ENCODE assay signal across 28 cellular contexts in the genomic region with DNA sequence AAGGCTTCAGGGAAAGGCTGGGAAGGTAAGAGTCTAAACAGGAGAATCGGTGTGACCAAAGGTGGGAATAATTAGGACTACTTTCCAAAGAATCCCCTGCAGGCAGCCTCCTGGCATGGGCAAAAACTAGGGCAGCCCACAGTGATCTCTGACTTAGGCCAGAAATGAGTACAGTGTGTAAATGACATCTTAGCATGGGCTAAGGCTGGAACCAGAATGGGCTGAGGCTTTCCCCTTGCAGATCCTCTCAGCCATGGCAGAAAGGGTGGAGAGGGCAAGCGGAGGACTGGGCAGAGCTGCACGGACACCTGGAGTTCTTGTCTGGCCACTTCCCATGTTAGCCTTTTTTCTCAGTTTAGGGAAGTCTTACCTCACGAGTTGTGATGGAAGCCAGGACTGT.
"Had no signal": no experiment of that assay in that cellular context is flagged by ENCODE, and none has a peak within 500 bp of the region (broad histone marks: within the 10 kb centered on the region; RNA-seq: fewer than 3 reads in every experiment).

No MANE protein-coding gene starts in this region.

- H3K4me1 ChIP-seq: left lung, neural progenitor cell, right atrium auricular region, right lobe of liver, testis, thyroid gland, transverse colon, upper lobe of left lung, vagina had no signal

- H3K36me3 Mint-ChIP-seq: immature natural killer cell; mesothelial cell of epicardium; naive B cell; natural killer cell; neural progenitor cell; stimulated activated naive B cell treated with anti-CD40 and anti-IgM and Interleukin-4, amounts not matched to agents 10 μg/mL and 1 μg/mL and 100 μg/mL, for 72 hours had no signal

- H3K4me3 ChIP-seq: left lung, lower lobe of right lung, neural progenitor cell, ovary, right atrium auricular region, right lobe of liver, stomach, testis, thyroid gland, transverse colon, upper lobe of left lung, vagina had no signal

- H3K27ac ChIP-seq: left lung, lower lobe of right lung, neural progenitor cell, ovary, right atrium auricular region, right lobe of liver, testis, thyroid gland, transverse colon, upper lobe of left lung, vagina had no signal

- H3K9me3 ChIP-seq: left lung, lower lobe of right lung, ovary, right atrium auricular region, right lobe of liver, stomach, testis, thyroid gland, transverse colon, upper lobe of left lung, vagina had no signal

- H3K4me1 Mint-ChIP-seq: immature natural killer cell; mesothelial cell of epicardium; naive B cell; natural killer cell; stimulated activated naive B cell treated with anti-CD40 and anti-IgM and Interleukin-4, amounts not matched to agents 10 μg/mL and 1 μg/mL and 100 μg/mL, for 72 hours had no signal

- H3K4me3 Mint-ChIP-seq: immature natural killer cell; mesothelial cell of epicardium; naive B cell; natural killer cell; nephron progenitor cell; neural progenitor cell; stimulated activated naive B cell treated with anti-CD40 and anti-IgM and Interleukin-4, amounts not matched to agents 10 μg/mL and 1 μg/mL and 100 μg/mL, for 72 hours had no signal

- DNase-seq: hypothalamus; immature natural killer cell; kidney; left colon; left lung; lower lobe of right lung; mammary epithelial cell; naive B cell; natural killer cell; nephron progenitor cell; ovary; right lobe of liver; stimulated activated CD4-positive, alpha-beta T cell treated with anti-CD3 and anti-CD28 coated beads, Interleukin-12 subunit alpha, Interleukin-12 subunit beta, amount 100 ng/mL, for 4 hours; stimulated activated CD4-positive, alpha-beta T cell treated with anti-CD3 and anti-CD28 coated beads, Interleukin-15, amount 100 ng/mL, for 24 hours; stimulated activated CD4-positive, alpha-beta T cell treated with anti-CD3 and anti-CD28 coated beads, Interleukin-2, amount 100 ng/mL, for 24 hours; stimulated activated CD4-positive, alpha-beta T cell treated with anti-CD3 and anti-CD28 coated beads, Interleukin-4, amount 100 ng/mL, for 1 hour; stimulated activated naive B cell treated with anti-CD40 and anti-IgM and Interleukin-4, amounts not matched to agents 10 μg/mL and 1 μg/mL and 100 μg/mL, for 72 hours; stimulated activated naive CD8-positive, alpha-beta T cell treated with anti-CD3 and anti-CD28 coated beads, Interleukin-15, Interleukin-2, amounts not matched to agents 100 U/mL and 50 U/mL, for 24 hours; stomach; testis; thyroid gland; transverse colon; upper lobe of left lung had no signal

- H3K36me3 ChIP-seq: left lung, lower lobe of right lung, neural progenitor cell, ovary, right atrium auricular region, right lobe of liver, stomach, thyroid gland, transverse colon, upper lobe of left lung, vagina had no signal

- H3K9me3 Mint-ChIP-seq: immature natural killer cell; mesothelial cell of epicardium; natural killer cell; nephron progenitor cell; neural progenitor cell; stimulated activated naive B cell treated with anti-CD40 and anti-IgM and Interleukin-4, amounts not matched to agents 10 μg/mL and 1 μg/mL and 100 μg/mL, for 72 hours had no signal

- ATAC-seq: left colon; natural killer cell; stimulated activated naive B cell treated with anti-CD40 and anti-IgM and Interleukin-4, amounts not matched to agents 10 μg/mL and 1 μg/mL and 100 μg/mL, for 72 hours; stimulated activated naive CD8-positive, alpha-beta T cell treated with anti-CD3 and anti-CD28 coated beads, Interleukin-15, Interleukin-2, amounts not matched to agents 100 U/mL and 50 U/mL, for 24 hours had no signal

- H3K27ac Mint-ChIP-seq: immature natural killer cell; mesothelial cell of epicardium; naive B cell; natural killer cell; nephron progenitor cell; neural progenitor cell; progenitor cell of endocrine pancreas; stimulated activated naive B cell treated with anti-CD40 and anti-IgM and Interleukin-4, amounts not matched to agents 10 μg/mL and 1 μg/mL and 100 μg/mL, for 72 hours had no signal

- H3K27me3 ChIP-seq: neural progenitor cell, ovary, right atrium auricular region, right lobe of liver, stomach, testis, thyroid gland, transverse colon, upper lobe of left lung, vagina had no signal

- H3K4me2 ChIP-seq: neural progenitor cell had no signal

- H3K9ac ChIP-seq: neural progenitor cell had no signal
